ENCODE assay signal across 13 cellular contexts in the genomic region with DNA sequence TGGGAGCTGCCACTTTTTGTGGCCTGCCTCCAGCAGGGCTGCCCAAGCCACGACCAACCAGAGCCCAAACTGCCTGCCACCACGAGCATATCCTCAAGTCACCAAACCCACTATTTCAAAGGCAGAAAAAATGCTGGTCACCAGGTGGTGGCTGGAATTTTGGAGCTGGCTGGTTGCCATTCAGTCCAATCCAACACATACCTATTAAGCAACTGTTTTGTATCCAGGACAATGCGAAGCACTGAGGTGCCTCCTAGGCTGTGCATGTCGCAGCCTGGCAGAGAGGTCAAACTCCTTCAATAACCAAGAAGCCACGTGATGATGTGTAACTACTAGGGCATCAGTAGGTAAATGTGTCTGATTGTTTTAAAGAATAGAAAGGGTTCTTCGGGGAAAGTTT.
DNase-seq lines count a peak whose midpoint lies in the region; ATAC-seq and TF ChIP-seq lines count a peak whose summit lies in the region.
"Had no signal": no experiment of that assay in that cellular context is flagged by ENCODE, and none has a peak within 500 bp of the region (broad histone marks: within the 10 kb centered on the region; RNA-seq: fewer than 3 reads in every experiment).

No MANE protein-coding gene starts in this region.

- H3K27me3 ChIP-seq in SJSA1 (replicated peaks) = no peaks in the 10 kb centered on the region
- no peaks in the 10 kb centered on the region for H3K27me3 ChIP-seq in esophagus squamous epithelium
- no peaks in the 10 kb centered on the region for H3K27me3 ChIP-seq in ovary

- H3K9me3 ChIP-seq in SJSA1 (replicated peaks) (no peaks in the 10 kb centered on the region), esophagus squamous epithelium (no peaks in the 10 kb centered on the region), ovary (no peaks in the 10 kb centered on the region)

- peaks cover 30% of the 10 kb centered on the region for H3K4me1 ChIP-seq in SJSA1 (replicated peaks)
- H3K4me1 ChIP-seq in esophagus squamous epithelium = peaks cover 1 to 46% (median 18%) of the 10 kb centered on the region in 3 donors
- peaks cover 23% of the 10 kb centered on the region for H3K4me1 ChIP-seq in ovary (ENCODE audit: insufficient read depth)

- TF ChIP-seq EP300 in ovary (IDR thresholded peaks at IDR 0.05) = no peak

- TF ChIP-seq POLR2A in esophagus squamous epithelium (IDR thresholded peaks at IDR 0.05) (no peak), ovary (IDR thresholded peaks at IDR 0.05) (no peak), GM18505 (IDR thresholded peaks at IDR 0.05; ENCODE audit: borderline replicate concordance, extremely low read depth, insufficient read depth, insufficient read length) (no peak)

- no peak for DNase-seq in CD14-positive monocyte (ENCODE audit: low spot score)
- no peak for DNase-seq in SJSA1 (ENCODE audit: low read depth in 1 of 2, low spot score in 2 of 2)
- no peak for DNase-seq in esophagus squamous epithelium (lab: John Stamatoyannopoulos, UW)
- peak in 3 of 5 donors; percentile 44 to 54 (median 45) for DNase-seq in ovary
- no peak for DNase-seq in SIG-M5 (lab: John Stamatoyannopoulos, UW)
- no peak for DNase-seq in hepatic stellate cell (ENCODE audit: low spot score)
- DNase-seq: activated CD4-positive, CD25-positive, alpha-beta regulatory T cell treated with anti-CD3 and anti-CD28 coated beads, Interleukin-2, amount 50 U/mL, for 72 hours; anterior cingulate cortex; DMS53; NCI-H2029 treated with DMSO at 0.1 percent for 48 hours; SW 1271 had no signal

- H3K4me3 ChIP-seq in SJSA1 = no peak overlapping the region
- H3K4me3 ChIP-seq in esophagus squamous epithelium = no peak overlapping the region
- no peak overlapping the region for H3K4me3 ChIP-seq in ovary

- no peak for TF ChIP-seq CTCF in CD14-positive monocyte (IDR thresholded peaks at IDR 0.05)
- TF ChIP-seq CTCF in esophagus squamous epithelium (IDR thresholded peaks at IDR 0.05) = no peak
- no peak for TF ChIP-seq CTCF in ovary (IDR thresholded peaks at IDR 0.05)

- H3K27me3 Mint-ChIP-seq in CD14-positive monocyte (ENCODE audit: low read depth in 3 of 3) = peaks cover 0 to 3% (median 1%) of the 10 kb centered on the region in 3 donors

- no peaks in the 10 kb centered on the region for H3K9me3 Mint-ChIP-seq in CD14-positive monocyte

- H3K27ac ChIP-seq in SJSA1 = peak overlapping the region; percentile 58; the same call in 1 of the 2 replicates
- peak overlapping the region; percentile 38 to 85 (median 78) for H3K27ac ChIP-seq in esophagus squamous epithelium
- H3K27ac ChIP-seq in ovary = peak overlapping the region in 1 of 2 donors; percentile 52

- WGBS in esophagus squamous epithelium, 2 donors = 41 to 52% methylated on average over 6 of the region's 6 CpGs
- WGBS in ovary, 3 donors = 79 to 81% (median 81%) methylated on average over 6 of the region's 6 CpGs

- H3K4me1 Mint-ChIP-seq in CD14-positive monocyte = peaks cover 20% of the 10 kb centered on the region

- intact Hi-C loops in CD14-positive monocyte (cut with micrococcal nuclease) = no loop called here
- intact Hi-C loops in esophagus squamous epithelium (cut with DNase I) = no loop called here
- intact Hi-C loops in ovary (cut with DNase I) = no loop called here

- no peak overlapping the region for H3K4me3 Mint-ChIP-seq in CD14-positive monocyte

- no peak for ATAC-seq in GM21447 (IDR thresholded peaks at IDR 0.05; ENCODE audit: unreplicated experiment)
- ATAC-seq in GM18505 (IDR thresholded peaks at IDR 0.05; ENCODE audit: unreplicated experiment) = no peak

- H3K36me3 Mint-ChIP-seq in CD14-positive monocyte = peaks cover 16 to 35% of the 10 kb centered on the region in 2 donors

- H3K36me3 ChIP-seq in SJSA1 = no peaks in the 10 kb centered on the region
- no peaks in the 10 kb centered on the region for H3K36me3 ChIP-seq in esophagus squamous epithelium
- no peaks in the 10 kb centered on the region for H3K36me3 ChIP-seq in ovary

- peak overlapping the region in 4 of 7 donors; percentile 58 to 83 (median 66) for H3K27ac Mint-ChIP-seq in CD14-positive monocyte

Comparison
In these comparisons a context has a peak if more than half of its experiments do, and no peak if none do; other contexts are left out.
1. DNase-seq: peak in ovary (3 of 5); none in CD14-positive monocyte (single experiment), SJSA1 (0 of 2), esophagus squamous epithelium (single experiment), SIG-M5 (single experiment) and hepatic stellate cell (single experiment).